ENCODE assay signal across 8 cellular contexts in genomic region chr10:66180651-66181318, GRCh38.
DNase-seq lines count a peak whose midpoint lies in the region; ATAC-seq and TF ChIP-seq lines count a peak whose summit lies in the region.

No MANE protein-coding gene starts in this region.

- 32% methylated on average over 4 of the region's 4 CpGs for WGBS in SK-N-SH (ENCODE audit: low lambda C conversion rate)
- WGBS in esophagus muscularis mucosa = 43% methylated on average over 4 of the region's 4 CpGs

- ATAC-seq in HCT116 = peak; percentile 58
- ATAC-seq in naive thymus-derived CD4-positive, alpha-beta T cell = peak; percentile 78

- TF ChIP-seq POLR2A in HCT116 (IDR thresholded peaks at IDR 0.05; ENCODE audit: borderline replicate concordance, extremely low read depth, insufficient read depth, insufficient read length) (no peak), esophagus muscularis mucosa (IDR thresholded peaks at IDR 0.05; ENCODE audit: low read depth) (no peak)

- H3K36me3 Mint-ChIP-seq in naive thymus-derived CD4-positive, alpha-beta T cell = no peaks in the 10 kb centered on the region

- RAD21 ChIA-PET in HCT116 (lab: Charles Lee; ENCODE audit: low non-redundant PET in 1 of 2, low total read pairs in 2 of 2, uncharacterized antibody in 2 of 2, unreplicated experiment in 2 of 2) = no interaction called here

- H3K4me1 ChIP-seq in HCT116 (ENCODE audit: control insufficient read depth in 1 of 2, insufficient read depth in 2 of 2, low read length in 2 of 2) = no peaks in the 10 kb centered on the region
- peaks cover 18% of the 10 kb centered on the region for H3K4me1 ChIP-seq in Karpas-422 (ENCODE audit: low read length)
- no peaks in the 10 kb centered on the region for H3K4me1 ChIP-seq in SK-N-SH (ENCODE audit: control insufficient read depth in 1 of 2, insufficient read depth in 2 of 2, low read depth in 1 of 2, low read length in 1 of 2)
- H3K4me1 ChIP-seq in esophagus muscularis mucosa = peaks cover 0 to 3% (median 0%) of the 10 kb centered on the region in 4 donors
- H3K4me1 ChIP-seq in naive thymus-derived CD4-positive, alpha-beta T cell (ENCODE audit: control insufficient read depth in 2 of 2, insufficient read depth in 2 of 2, low read length in 2 of 2) = no peaks in the 10 kb centered on the region

- POLR2A ChIA-PET in AG04449 (lab: Yijun Ruan, JAX) (no interaction called here), GM10248 (lab: Yijun Ruan, JAX) (no interaction called here), HCT116 (lab: Charles Lee) (no interaction called here), SK-N-SH (lab: Yijun Ruan, JAX) (no interaction called here)
- POLR2A ChIA-PET in naive thymus-derived CD4-positive, alpha-beta T cell (lab: Charles Lee) = interaction anchor here (0.8 kb wide), 1 partner anchor 27 kb away, joined by 3 read pairs; no protein-coding TSS in a partner anchor

- CTCF ChIA-PET in AG04449 (lab: Yijun Ruan, JAX) (interaction anchor here (0.6 to 1.4 kb wide), 3 partner anchors 566 to 751 kb away, joined by 3 to 4 read pairs (median 3); no protein-coding TSS in a partner anchor), GM10248 (lab: Yijun Ruan, JAX) (interaction anchor here (0.7 to 2.4 kb wide), 7 partner anchors 8 to 72 kb away, joined by 3 to 11 read pairs (median 3); no protein-coding TSS in a partner anchor), HCT116 (lab: Charles Lee) (interaction anchor here (1.0 to 1.7 kb wide), 3 partner anchors 7 to 822 kb away, joined by 3 to 4 read pairs (median 4); no protein-coding TSS in a partner anchor), SK-N-SH (lab: Yijun Ruan, JAX) (interaction anchor here (0.7 to 1.5 kb wide), 6 partner anchors 9 to 1754 kb away, joined by 3 to 5 read pairs (median 3); no protein-coding TSS in a partner anchor)
- CTCF ChIA-PET in naive thymus-derived CD4-positive, alpha-beta T cell (lab: Charles Lee) = interaction anchor here (0.6 kb wide), 1 partner anchor 1075 kb away, joined by 10 read pairs; no protein-coding TSS in a partner anchor

- H3K79me2 ChIP-seq in HCT116 (ENCODE audit: insufficient read depth, low read length) (no peaks in the 10 kb centered on the region), Karpas-422 (ENCODE audit: low read length) (no peaks in the 10 kb centered on the region), SK-N-SH (ENCODE audit: insufficient read depth) (no peaks in the 10 kb centered on the region)

- intact Hi-C loops in HCT116 (cut with micrococcal nuclease) = loop anchor here (2.0 to 5.0 kb wide), 3 partner anchors 823 to 1446 kb away; no protein-coding TSS in a partner anchor
- intact Hi-C loops in esophagus muscularis mucosa (cut with DNase I) = no loop called here
- intact Hi-C loops in naive thymus-derived CD4-positive, alpha-beta T cell (cut with micrococcal nuclease) = loop anchor here in 1 of 2 donors (1.0 to 10.0 kb wide), 2 partner anchors 751 to 1734 kb away; no protein-coding TSS in a partner anchor

- no peak overlapping the region for H3K4me3 Mint-ChIP-seq in naive thymus-derived CD4-positive, alpha-beta T cell

- H3K27ac ChIP-seq in HCT116 (ENCODE audit: low read depth, low read length) (no peak overlapping the region), Karpas-422 (ENCODE audit: low read length) (no peak overlapping the region), SK-N-SH (ENCODE audit: low read depth in 2 of 2, low read length in 1 of 2) (no peak overlapping the region), esophagus muscularis mucosa (replicated peaks in 1 of 4) (no peak overlapping the region)
- no peak overlapping the region for H3K27ac ChIP-seq in naive thymus-derived CD4-positive, alpha-beta T cell (ENCODE audit: low read depth, low read length)

- TF ChIP-seq RAD21 in HCT116 (IDR thresholded peaks at IDR 0.05; ENCODE audit: low read depth) = peak; percentile 69
- peak; percentile 76 for TF ChIP-seq RAD21 in SK-N-SH (IDR thresholded peaks at IDR 0.05; ENCODE audit: low read length)

- H3K27me3 ChIP-seq in HCT116 (ENCODE audit: insufficient read depth, low read length) = no peaks in the 10 kb centered on the region
- no peaks in the 10 kb centered on the region for H3K27me3 ChIP-seq in Karpas-422 (ENCODE audit: low read length)
- no peaks in the 10 kb centered on the region for H3K27me3 ChIP-seq in SK-N-SH (ENCODE audit: insufficient read depth)
- no peaks in the 10 kb centered on the region for H3K27me3 ChIP-seq in esophagus muscularis mucosa
- no peaks in the 10 kb centered on the region for H3K27me3 ChIP-seq in naive thymus-derived CD4-positive, alpha-beta T cell (ENCODE audit: control insufficient read depth in 2 of 2, insufficient read depth in 2 of 2, low read length in 2 of 2)

- no peak overlapping the region for H3K9ac ChIP-seq in HCT116 (ENCODE audit: low read length)
- H3K9ac ChIP-seq in Karpas-422 (ENCODE audit: low read length) = no peak overlapping the region
- H3K9ac ChIP-seq in SK-N-SH = no peak overlapping the region

- H3K9me2 ChIP-seq in HCT116 (ENCODE audit: insufficient read depth) = no peaks in the 10 kb centered on the region
- no peaks in the 10 kb centered on the region for H3K9me2 ChIP-seq in Karpas-422 (replicated peaks; ENCODE audit: insufficient read depth, low read length)
- H3K9me2 ChIP-seq in SK-N-SH = no peaks in the 10 kb centered on the region

- H4K20me1 ChIP-seq in HCT116 (ENCODE audit: insufficient read depth) (no peaks in the 10 kb centered on the region), Karpas-422 (ENCODE audit: insufficient read depth, low read depth, low read length) (no peaks in the 10 kb centered on the region), SK-N-SH (ENCODE audit: insufficient read depth) (no peaks in the 10 kb centered on the region)

- BruUV-seq in HCT116 (replicated peaks; lab: Mats Ljungman, UMichigan) = no TSS peak

- H3K9me3 ChIP-seq in HCT116 (ENCODE audit: control insufficient read depth in 1 of 2, insufficient read depth in 1 of 2, low read depth in 1 of 2, low read length in 2 of 2) (no peaks in the 10 kb centered on the region), Karpas-422 (ENCODE audit: low read length) (no peaks in the 10 kb centered on the region), SK-N-SH (no peaks in the 10 kb centered on the region), esophagus muscularis mucosa (no peaks in the 10 kb centered on the region)
- H3K9me3 ChIP-seq in naive thymus-derived CD4-positive, alpha-beta T cell (ENCODE audit: control insufficient read depth in 2 of 3, low read length in 3 of 3) = no peaks in the 10 kb centered on the region

- H3K27ac Mint-ChIP-seq in naive thymus-derived CD4-positive, alpha-beta T cell = no peak overlapping the region

- no peaks in the 10 kb centered on the region for H3K9me3 Mint-ChIP-seq in naive thymus-derived CD4-positive, alpha-beta T cell

- peaks cover 0 to 6% (median 0%) of the 10 kb centered on the region in 7 donors for H3K4me1 Mint-ChIP-seq in naive thymus-derived CD4-positive, alpha-beta T cell

- H2AFZ ChIP-seq in HCT116 (ENCODE audit: low read depth, low read length, poor library complexity, severe bottlenecking) (peak overlapping the region; percentile 95), Karpas-422 (ENCODE audit: low read length) (peak overlapping the region; percentile 83), SK-N-SH (ENCODE audit: low read depth) (no peak overlapping the region)

- TF ChIP-seq CTCF in AG04449 (IDR thresholded peaks at IDR 0.05; ENCODE audit: insufficient read depth, low read length, missing control alignments) (peak; percentile 17), GM10248 (IDR thresholded peaks at IDR 0.05; ENCODE audit: control extremely low read depth, extremely low read depth, low read depth, missing control alignments) (peak; percentile 54), HCT116 (IDR thresholded peaks at IDR 0.05 in 2 of 3, conservative IDR thresholded peaks at IDR 0.05 in 1 of 3; ENCODE audit: borderline replicate concordance in 1 of 3, insufficient read depth in 1 of 3, low read depth in 2 of 3, low read length in 2 of 3) (peak; percentile 40 to 69 (median 50); a peak in 5 of 6 replicates), SK-N-SH (IDR thresholded peaks at IDR 0.05) (peak; percentile 77), esophagus muscularis mucosa (IDR thresholded peaks at IDR 0.05) (peak; percentile 53 to 70 (median 68))

- H3K4me2 ChIP-seq in HCT116 (ENCODE audit: low read length) = no peak overlapping the region
- H3K4me2 ChIP-seq in Karpas-422 (ENCODE audit: low read depth, low read length, poor library complexity, severe bottlenecking) = no peak overlapping the region
- no peak overlapping the region for H3K4me2 ChIP-seq in SK-N-SH

- H3K4me3 ChIP-seq in AG04449 (ENCODE audit: low read depth, low read length) (no peak overlapping the region), HCT116 (replicated peaks in 1 of 2; ENCODE audit: low read depth in 1 of 2, low read length in 2 of 2) (no peak overlapping the region), Karpas-422 (ENCODE audit: low read length) (no peak overlapping the region), SK-N-SH (ENCODE audit: low read depth in 2 of 2, low read length in 1 of 2) (no peak overlapping the region), esophagus muscularis mucosa (no peak overlapping the region)
- no peak overlapping the region for H3K4me3 ChIP-seq in naive thymus-derived CD4-positive, alpha-beta T cell (ENCODE audit: low read length)

- no peaks in the 10 kb centered on the region for H3K27me3 Mint-ChIP-seq in naive thymus-derived CD4-positive, alpha-beta T cell

- H3K36me3 ChIP-seq in HCT116 (ENCODE audit: control insufficient read depth in 1 of 2, insufficient read depth in 2 of 2, low read length in 2 of 2) = no peaks in the 10 kb centered on the region
- no peaks in the 10 kb centered on the region for H3K36me3 ChIP-seq in Karpas-422 (ENCODE audit: insufficient read depth, low read length)
- no peaks in the 10 kb centered on the region for H3K36me3 ChIP-seq in SK-N-SH (replicated peaks in 1 of 2; ENCODE audit: control insufficient read depth in 1 of 2, insufficient read depth in 2 of 2, low read length in 1 of 2)
- no peaks in the 10 kb centered on the region for H3K36me3 ChIP-seq in esophagus muscularis mucosa
- H3K36me3 ChIP-seq in naive thymus-derived CD4-positive, alpha-beta T cell (ENCODE audit: control insufficient read depth in 2 of 3, insufficient read depth in 3 of 3, low read length in 3 of 3) = no peaks in the 10 kb centered on the region

- no peaks in the 10 kb centered on the region for H3F3A ChIP-seq in SK-N-SH (replicated peaks; ENCODE audit: insufficient read depth)

- peak; percentile 7 for DNase-seq in AG04449 (ENCODE audit: low read depth, low spot score)
- peak; percentile 47 for DNase-seq in GM10248 (ENCODE audit: extremely low spot score)
- DNase-seq in HCT116 (ENCODE audit: low read depth, low spot score) = peak; percentile 47
- peak; percentile 93 for DNase-seq in Karpas-422
- DNase-seq in SK-N-SH = peak; percentile 47
- no peak for DNase-seq in esophagus muscularis mucosa (ENCODE audit: extremely low spot score)
- DNase-seq in naive thymus-derived CD4-positive, alpha-beta T cell = peak in 7 of 9 donors; percentile 1 to 46 (median 34)
- no peak for DNase-seq in activated gamma-delta T cell treated with Interleukin-2 at 50 U/mL for 16 hours

- TF ChIP-seq EP300 in SK-N-SH (IDR thresholded peaks at IDR 0.05; ENCODE audit: borderline replicate concordance in 1 of 2, low read depth in 1 of 2, low read length in 1 of 2) (no peak), esophagus muscularis mucosa (IDR thresholded peaks at IDR 0.05) (no peak)

TF ChIP-seq in HCT116, 20 proteins besides CTCF, POLR2A, EP300 and RAD21 (continues in another document):
- TF ChIP-seq ELF1 (IDR thresholded peaks at IDR 0.05; ENCODE audit: borderline replicate concordance, low read depth) = peak; percentile 28

Comparison
In these comparisons a context has a peak if more than half of its experiments do, and no peak if none do; other contexts are left out.
1. DNase-seq: peak in AG04449 (single experiment), GM10248 (single experiment), HCT116 (single experiment), Karpas-422 (single experiment), SK-N-SH (single experiment) and naive thymus-derived CD4-positive, alpha-beta T cell (7 of 9); none in esophagus muscularis mucosa (single experiment) and activated gamma-delta T cell treated with Interleukin-2 at 50 U/mL for 16 hours (single experiment).
2. CTCF ChIP-seq: peak in every context shown above with its lines; median percentile 77 in SK-N-SH; 68 in esophagus muscularis mucosa; 54 in GM10248; 50 in HCT116; 17 in AG04449.